Comparison of ENCODE assay signal across 8 cellular contexts in the genomic region with DNA sequence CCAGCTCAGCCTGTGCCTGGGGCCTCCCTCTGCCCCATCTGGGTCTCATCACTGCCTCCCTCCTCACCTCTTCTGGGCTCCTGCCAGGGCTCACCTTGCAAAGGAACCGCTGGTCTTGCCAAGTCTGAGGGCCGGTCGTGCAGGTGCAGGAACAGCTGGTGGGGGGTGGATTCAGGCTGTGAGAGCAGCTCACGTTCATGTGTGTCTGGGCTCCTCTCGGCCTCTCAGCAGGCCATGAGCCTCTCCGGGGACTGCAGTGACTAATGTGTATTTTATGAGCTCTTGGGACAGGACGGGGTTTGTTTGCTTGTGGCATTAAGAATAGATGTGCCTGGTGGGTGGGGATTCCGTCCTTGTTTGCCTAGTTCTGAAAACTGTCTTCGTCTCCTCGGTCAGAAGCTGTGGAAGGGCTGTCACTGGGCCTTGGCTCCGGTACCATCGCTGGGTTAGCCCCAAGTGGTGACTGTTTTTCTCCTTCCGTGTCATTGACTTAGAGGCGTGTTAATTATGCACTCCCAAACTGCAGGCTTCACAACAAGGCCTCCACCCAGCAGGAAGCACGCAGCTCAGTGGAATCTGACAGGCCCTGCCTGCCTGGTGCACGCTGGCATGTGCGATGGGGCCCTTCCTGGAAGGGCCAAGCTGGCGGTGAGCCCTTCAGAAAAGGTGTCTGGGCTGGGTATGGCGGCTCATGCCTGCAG.
A peak's percentile ranks its signal among the peaks of the same experiment; 100 is the strongest.
DNase-seq lines count a peak whose midpoint lies in the region; ATAC-seq and TF ChIP-seq lines count a peak whose summit lies in the region.

No MANE protein-coding gene starts in this region.

- intact Hi-C loops in activated CD8-positive, alpha-beta T cell treated with anti-CD3 and anti-CD28 coated beads for 36 hours (cut with micrococcal nuclease), result loop anchor here (5.0 kb wide), 1 partner anchor 106 kb away; no protein-coding TSS in a partner anchor

- TF ChIP-seq CTCF in coronary artery (IDR thresholded peaks at IDR 0.05), result no peak
- no peak for TF ChIP-seq CTCF in activated CD8-positive, alpha-beta T cell treated with anti-CD3 and anti-CD28 coated beads for 36 hours (IDR thresholded peaks at IDR 0.05)

- peaks cover 3% of the 10 kb centered on the region for H3K36me3 Mint-ChIP-seq in activated CD8-positive, alpha-beta T cell treated with anti-CD3 and anti-CD28 coated beads for 36 hours (ENCODE audit: low read depth)

- in situ Hi-C loops in GM23248 (cut with MboI), result loop anchor here (10.0 kb wide), 1 partner anchor 528 kb away; no protein-coding TSS in a partner anchor

- peak overlapping the region; percentile 58 for H3K9ac ChIP-seq in GM23248

- DNase-seq in GM23248 (peak; percentile 88), NCI-H2196 treated with DMSO at 0.1 percent for 48 hours (lab: John Stamatoyannopoulos, UW; ENCODE audit: unreplicated experiment) (peak; percentile 93), coronary artery (ENCODE audit: low spot score) (no peak)
- no peak for DNase-seq in stimulated activated CD4-positive, alpha-beta T cell treated with anti-CD3 and anti-CD28 coated beads, Interleukin-15, amount 100 ng/mL, for 24 hours
- DNase-seq in activated CD8-positive, alpha-beta T cell treated with anti-CD3 and anti-CD28 coated beads for 36 hours, result no peak

- no peak overlapping the region for H3K27ac Mint-ChIP-seq in activated CD8-positive, alpha-beta T cell treated with anti-CD3 and anti-CD28 coated beads for 36 hours

- H3K9me2 ChIP-seq in GM23248 (ENCODE audit: insufficient read depth), result no peaks in the 10 kb centered on the region

- 8 to 11% methylated on average over 19 of the region's 19 CpGs for WGBS in GM23248 (ENCODE audit: low coverage in 1 of 2, low lambda C conversion rate in 2 of 2, missing lambda C conversion rate in 2 of 2), 2 experiments

- POLR2A ChIA-PET in activated CD8-positive, alpha-beta T cell treated with anti-CD3 and anti-CD28 coated beads for 36 hours (lab: Charles Lee), result no interaction called here

- H3K9me3 ChIP-seq in GM23248 (ENCODE audit: low read depth), result no peaks in the 10 kb centered on the region

- peaks cover 35% of the 10 kb centered on the region for H3K79me2 ChIP-seq in GM23248 (ENCODE audit: insufficient read depth)

- peaks cover 6% of the 10 kb centered on the region; the same call in 1 of the 2 replicates for H3K36me3 ChIP-seq in GM23248 (ENCODE audit: low read depth)

- ATAC-seq in activated CD4-positive, CD25-positive, alpha-beta regulatory T cell treated with anti-CD3 and anti-CD28 coated beads, Interleukin-2, amount 50 U/mL, for 24 hours, result no peak
- ATAC-seq in GM21529 (IDR thresholded peaks at IDR 0.05; ENCODE audit: unreplicated experiment), result no peak
- no peak for ATAC-seq in activated CD8-positive, alpha-beta T cell treated with anti-CD3 and anti-CD28 coated beads for 36 hours

- H3K9me3 Mint-ChIP-seq in activated CD8-positive, alpha-beta T cell treated with anti-CD3 and anti-CD28 coated beads for 36 hours, result no peaks in the 10 kb centered on the region

- peak overlapping the region; percentile 72 for H3K27ac ChIP-seq in GM23248
- H3K27ac ChIP-seq in coronary artery, result peak overlapping the region; percentile 61 to 81
- H3K27ac ChIP-seq in skin epidermis, result peak overlapping the region in 17 of 21 experiments; percentile 24 to 93 (median 65)

- peak overlapping the region; percentile 53 for H3K4me2 ChIP-seq in GM23248 (ENCODE audit: unreplicated experiment)

- H3K27me3 ChIP-seq in GM23248 (replicated peaks; ENCODE audit: insufficient read depth), result no peaks in the 10 kb centered on the region

- H2AFZ ChIP-seq in GM23248, result no peak overlapping the region

- no peak overlapping the region for H3K4me3 Mint-ChIP-seq in activated CD8-positive, alpha-beta T cell treated with anti-CD3 and anti-CD28 coated beads for 36 hours

- H4K20me1 ChIP-seq in GM23248 (ENCODE audit: insufficient read depth), result no peaks in the 10 kb centered on the region

- peaks cover 2% of the 10 kb centered on the region for H3K4me1 Mint-ChIP-seq in activated CD8-positive, alpha-beta T cell treated with anti-CD3 and anti-CD28 coated beads for 36 hours (ENCODE audit: low read depth)

- H3K27me3 Mint-ChIP-seq in activated CD8-positive, alpha-beta T cell treated with anti-CD3 and anti-CD28 coated beads for 36 hours, result no peaks in the 10 kb centered on the region

- peaks cover 17% of the 10 kb centered on the region for H3F3A ChIP-seq in GM23248 (ENCODE audit: insufficient read depth)

- CTCF ChIA-PET in activated CD8-positive, alpha-beta T cell treated with anti-CD3 and anti-CD28 coated beads for 36 hours (lab: Charles Lee), result interaction anchor here (0.9 to 1.6 kb wide), 5 partner anchors 8 to 108 kb away, joined by 3 to 6 read pairs (median 3); no protein-coding TSS in a partner anchor

- no peak overlapping the region for H3K4me3 ChIP-seq in GM23248
- H3K4me3 ChIP-seq in coronary artery, result no peak overlapping the region
- no peak overlapping the region for H3K4me3 ChIP-seq in skin epidermis

- H3K4me1 ChIP-seq in GM23248 (ENCODE audit: insufficient read depth), result peaks cover 33% of the 10 kb centered on the region

Comparison
In these comparisons a context has a peak if more than half of its experiments do, and no peak if none do; other contexts are left out.
1. DNase-seq: peak in GM23248 (single experiment) and NCI-H2196 treated with DMSO at 0.1 percent for 48 hours (single experiment); none in coronary artery (single experiment), stimulated activated CD4-positive, alpha-beta T cell treated with anti-CD3 and anti-CD28 coated beads, Interleukin-15, amount 100 ng/mL, for 24 hours (single experiment) and activated CD8-positive, alpha-beta T cell treated with anti-CD3 and anti-CD28 coated beads for 36 hours (single experiment).
2. Peak in every context shown above with its lines, with median percentiles within 50 percentile points of each other: H3K27ac ChIP-seq.